ENCODE assay signal across 8 cellular contexts in the genomic region with DNA sequence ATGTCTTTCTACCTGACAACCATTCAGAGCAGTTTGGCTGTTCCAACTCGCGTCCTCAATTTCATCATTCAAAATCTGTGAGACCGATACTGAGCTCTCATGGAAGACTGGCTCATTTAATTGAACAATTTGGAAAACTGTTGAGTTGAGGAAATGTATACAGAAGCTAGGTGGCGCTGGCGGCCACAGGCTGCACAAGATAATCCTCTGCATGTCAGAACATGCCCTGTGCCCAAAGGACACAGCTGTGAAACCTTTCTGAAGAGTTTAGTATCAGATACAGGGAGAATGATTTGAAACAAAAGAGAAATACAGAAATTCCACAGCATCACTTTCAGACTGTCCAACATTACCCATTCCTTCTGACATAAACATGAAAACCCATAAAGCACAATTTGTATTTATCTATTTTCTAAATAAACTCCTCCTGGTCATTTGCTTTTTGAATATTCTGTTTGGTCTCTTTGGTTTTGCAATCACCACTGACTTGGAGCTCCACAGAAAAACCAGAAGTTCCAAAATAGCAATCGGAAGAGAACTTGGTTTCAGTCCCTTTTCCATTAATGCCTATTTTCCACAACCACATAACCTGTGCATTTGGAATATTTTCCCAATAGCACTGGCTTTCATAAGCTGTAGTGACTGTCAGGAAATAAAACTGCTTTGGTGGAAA.
DNase-seq lines count a peak whose midpoint lies in the region; ATAC-seq and TF ChIP-seq lines count a peak whose summit lies in the region.

No MANE protein-coding gene starts in this region.

- H3K27ac Mint-ChIP-seq in activated CD4-positive, alpha-beta memory T cell treated with anti-CD3 and anti-CD28 coated beads, Interleukin-2, amount 10 ng/mL, durations not matched to agents 7 days and 5 days: no peak overlapping the region

- WGBS in ovary, 3 donors: 11 to 14% (median 12%) methylated on average over 6 of the region's 6 CpGs

- DNase-seq in DMS 273 (lab: John Stamatoyannopoulos, UW; ENCODE audit: unreplicated experiment): peak; percentile 88
- DNase-seq in NCI-H2196 (lab: John Stamatoyannopoulos, UW; ENCODE audit: unreplicated experiment): peak; percentile 67
- peak; percentile 45 for DNase-seq in activated CD4-positive, alpha-beta memory T cell treated with anti-CD3 and anti-CD28 coated beads, Interleukin-2, amount 10 ng/mL, durations not matched to agents 7 days and 5 days
- peak; percentile 81 for DNase-seq in glomerular visceral epithelial cell (ENCODE audit: extremely low spot score)
- DNase-seq in ovary: peak; percentile 61 to 81 (median 72)
- DNase-seq in NK-92 treated with Interleukin-12 subunit alpha and Interleukin-12 subunit beta, amount 100 ng/mL, for 24 hours (lab: John Stamatoyannopoulos, UW): no peak

- no peaks in the 10 kb centered on the region for H3K36me3 Mint-ChIP-seq in activated CD4-positive, alpha-beta memory T cell treated with anti-CD3 and anti-CD28 coated beads, Interleukin-2, amount 10 ng/mL, durations not matched to agents 7 days and 5 days (ENCODE audit: low read depth)

- TF ChIP-seq CTCF in ovary (IDR thresholded peaks at IDR 0.05): peak; percentile 61 to 82 (median 80)

- peak; percentile 87 for ATAC-seq in GM19351 (IDR thresholded peaks at IDR 0.05; ENCODE audit: unreplicated experiment)
- ATAC-seq in HG03342 (IDR thresholded peaks at IDR 0.05; ENCODE audit: unreplicated experiment): peak; percentile 87

- H3K4me1 Mint-ChIP-seq in activated CD4-positive, alpha-beta memory T cell treated with anti-CD3 and anti-CD28 coated beads, Interleukin-2, amount 10 ng/mL, durations not matched to agents 7 days and 5 days: peaks cover 35% of the 10 kb centered on the region

- CTCF ChIA-PET in activated CD4-positive, alpha-beta memory T cell treated with anti-CD3 and anti-CD28 coated beads, Interleukin-2, amount 10 ng/mL, durations not matched to agents 7 days and 5 days (lab: Charles Lee): interaction anchor here (0.7 to 2.0 kb wide), 10 partner anchors 9 to 561 kb away, joined by 3 to 11 read pairs (median 4); no protein-coding TSS in a partner anchor

- intact Hi-C loops in ovary (cut with DNase I): loop anchor here in 3 of 4 donors (5.0 to 10.0 kb wide), 2 partner anchors 535 to 538 kb away; no protein-coding TSS in a partner anchor

- H3K27me3 Mint-ChIP-seq in activated CD4-positive, alpha-beta memory T cell treated with anti-CD3 and anti-CD28 coated beads, Interleukin-2, amount 10 ng/mL, durations not matched to agents 7 days and 5 days: no peaks in the 10 kb centered on the region

- no peak overlapping the region for H3K4me3 ChIP-seq in ovary

- H3K9me3 Mint-ChIP-seq in activated CD4-positive, alpha-beta memory T cell treated with anti-CD3 and anti-CD28 coated beads, Interleukin-2, amount 10 ng/mL, durations not matched to agents 7 days and 5 days: peaks cover 6% of the 10 kb centered on the region

- H3K36me3 ChIP-seq in ovary: no peaks in the 10 kb centered on the region

- H3K4me3 Mint-ChIP-seq in activated CD4-positive, alpha-beta memory T cell treated with anti-CD3 and anti-CD28 coated beads, Interleukin-2, amount 10 ng/mL, durations not matched to agents 7 days and 5 days: no peak overlapping the region

- POLR2A ChIA-PET in activated CD4-positive, alpha-beta memory T cell treated with anti-CD3 and anti-CD28 coated beads, Interleukin-2, amount 10 ng/mL, durations not matched to agents 7 days and 5 days (lab: Charles Lee): interaction anchor here (1.1 kb wide), 1 partner anchor 23 kb away, joined by 3 read pairs; no protein-coding TSS in a partner anchor

- TF ChIP-seq EP300 in ovary (IDR thresholded peaks at IDR 0.05): no peak

- no peaks in the 10 kb centered on the region for H3K9me3 ChIP-seq in ovary

- no peaks in the 10 kb centered on the region for H3K27me3 ChIP-seq in ovary

- H3K27ac ChIP-seq in ovary: peak overlapping the region in 1 of 2 donors; percentile 51

- TF ChIP-seq POLR2A in ovary (IDR thresholded peaks at IDR 0.05): no peak

- H3K4me1 ChIP-seq in ovary (ENCODE audit: insufficient read depth): peaks cover 2% of the 10 kb centered on the region
